In the genomic region with DNA sequence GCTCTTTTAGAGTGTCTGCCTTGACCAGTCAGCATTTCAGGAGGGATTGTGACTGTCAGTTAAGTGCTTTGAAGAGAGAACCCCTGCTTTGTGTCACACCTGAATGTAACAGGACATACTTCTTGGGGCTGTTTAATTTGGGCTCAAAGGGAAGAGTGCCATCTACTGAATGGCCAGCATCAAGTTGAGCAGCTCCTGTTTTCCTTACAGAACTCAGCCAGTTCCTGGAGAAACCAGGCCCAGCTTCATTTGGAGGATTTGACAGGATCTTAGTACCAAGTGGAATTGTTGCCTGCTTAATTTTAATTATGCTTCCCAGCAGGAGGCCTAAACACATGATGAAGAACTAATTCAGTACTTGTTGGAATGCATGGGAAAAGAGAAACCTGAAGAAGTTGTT, we compare ENCODE assay signal across 8 cellular contexts. TPM values are rescaled to one million over a fixed set of nuclear protein-coding genes. Genes with fewer than 3 reads are reported as not detected.
DNase-seq lines count a peak whose midpoint lies in the region; ATAC-seq and TF ChIP-seq lines count a peak whose summit lies in the region.

No MANE protein-coding gene starts in this region.

- ATAC-seq in CD4-positive, alpha-beta T cell (ENCODE audit: poor library complexity) = no peak
- no peak for ATAC-seq in central memory CD8-positive, alpha-beta T cell (replicated peaks; ENCODE audit: extremely low read depth, poor library complexity, severe bottlenecking)
- no peak for ATAC-seq in GM18519 (IDR thresholded peaks at IDR 0.05; ENCODE audit: low FRiP score, unreplicated experiment)
- no peak for ATAC-seq in HG03196 (IDR thresholded peaks at IDR 0.05; ENCODE audit: unreplicated experiment)

- peak overlapping the region; percentile 73 for H3K27ac Mint-ChIP-seq in CD4-positive, alpha-beta T cell
- H3K27ac Mint-ChIP-seq in central memory CD8-positive, alpha-beta T cell (ENCODE audit: low read depth) = peak overlapping the region; percentile 76

- peak overlapping the region; percentile 30 for H3K9ac ChIP-seq in mesenchymal stem cell (ENCODE audit: low read length)

- no peak overlapping the region for H2BK5ac ChIP-seq in mesenchymal stem cell (ENCODE audit: low read depth, low read length, poor library complexity, severe bottlenecking)

- no peaks in the 10 kb centered on the region for H3K27me3 Mint-ChIP-seq in CD4-positive, alpha-beta T cell
- no peaks in the 10 kb centered on the region for H3K27me3 Mint-ChIP-seq in central memory CD8-positive, alpha-beta T cell

- H2BK120ac ChIP-seq in mesenchymal stem cell (ENCODE audit: low read depth, low read length) = no peak overlapping the region

- no peak overlapping the region for H3K18ac ChIP-seq in mesenchymal stem cell (ENCODE audit: low read depth in 1 of 2, low read length in 2 of 2)

- H3K36me3 Mint-ChIP-seq in CD4-positive, alpha-beta T cell (ENCODE audit: low read depth) = peaks cover 47% of the 10 kb centered on the region
- H3K36me3 Mint-ChIP-seq in central memory CD8-positive, alpha-beta T cell (ENCODE audit: insufficient read depth) = peaks cover 13% of the 10 kb centered on the region

- DNase-seq in CD4-positive, alpha-beta T cell = no peak
- DNase-seq in HT1080 (ENCODE audit: low read depth) (peak; percentile 22), mesenchymal stem cell (no peak), NCI-H128 (lab: John Stamatoyannopoulos, UW; ENCODE audit: unreplicated experiment) (no peak)
- no peak for DNase-seq in central memory CD8-positive, alpha-beta T cell (ENCODE audit: low spot score in 2 of 2)
- no peak for DNase-seq in stimulated activated CD8-positive, alpha-beta memory T cell treated with anti-CD3 and anti-CD28 coated beads, Interleukin-4, amount 100 ng/mL, for 48 hours

- H3K4me3 Mint-ChIP-seq in CD4-positive, alpha-beta T cell = peak overlapping the region; percentile 70
- peak overlapping the region; percentile 33 for H3K4me3 Mint-ChIP-seq in central memory CD8-positive, alpha-beta T cell

- CTCF ChIA-PET in CD4-positive, alpha-beta T cell (lab: Charles Lee) = interaction anchor here (1.1 to 2.0 kb wide), 3 partner anchors 9 to 132 kb away, joined by 3 to 8 read pairs (median 4); a partner anchor contains a TSS

- H4K91ac ChIP-seq in mesenchymal stem cell (ENCODE audit: low read length) = no peak overlapping the region

- H3K9me3 Mint-ChIP-seq in CD4-positive, alpha-beta T cell = no peaks in the 10 kb centered on the region
- H3K9me3 Mint-ChIP-seq in central memory CD8-positive, alpha-beta T cell = no peaks in the 10 kb centered on the region

- TF ChIP-seq CTCF in CD4-positive, alpha-beta T cell (IDR thresholded peaks at IDR 0.05) = peak; percentile 35

- no peak overlapping the region for H4K8ac ChIP-seq in mesenchymal stem cell (ENCODE audit: low read length)

- H2AK5ac ChIP-seq in mesenchymal stem cell (ENCODE audit: low read length, severe bottlenecking) = no peak overlapping the region

- no peak overlapping the region for H3K14ac ChIP-seq in mesenchymal stem cell (ENCODE audit: low read length in 2 of 2)

- H2BK15ac ChIP-seq in mesenchymal stem cell (ENCODE audit: low read depth, poor library complexity, severe bottlenecking) = no peak overlapping the region

- H2AFZ ChIP-seq in mesenchymal stem cell (ENCODE audit: low read depth, low read length) = no peak overlapping the region

- no peaks in the 10 kb centered on the region for H3K9me3 ChIP-seq in CD4-positive, alpha-beta T cell (ENCODE audit: control insufficient read depth, low read length)
- H3K9me3 ChIP-seq in mesenchymal stem cell (ENCODE audit: control insufficient read depth, low read length) = no peaks in the 10 kb centered on the region

- H3K4me1 Mint-ChIP-seq in CD4-positive, alpha-beta T cell (ENCODE audit: low read depth) = peaks cover 87% of the 10 kb centered on the region
- peaks cover 74% of the 10 kb centered on the region for H3K4me1 Mint-ChIP-seq in central memory CD8-positive, alpha-beta T cell

- H3K27ac ChIP-seq in CD4-positive, alpha-beta T cell (ENCODE audit: low read depth, low read length) = no peak overlapping the region
- H3K27ac ChIP-seq in mesenchymal stem cell (ENCODE audit: low read length, poor library complexity, severe bottlenecking) = no peak overlapping the region

- intact Hi-C loops in CD4-positive, alpha-beta T cell (cut with DNase I, micrococcal nuclease) = loop anchor here in 1 of 2 experiments (5.0 kb wide), 1 partner anchor 39 kb away; no protein-coding TSS in a partner anchor

- H3K27me3 ChIP-seq in CD4-positive, alpha-beta T cell (ENCODE audit: control insufficient read depth, insufficient read depth, low read length) = no peaks in the 10 kb centered on the region
- no peaks in the 10 kb centered on the region for H3K27me3 ChIP-seq in mesenchymal stem cell (ENCODE audit: control insufficient read depth in 1 of 2, insufficient read depth in 1 of 2, low read length in 2 of 2)

- H3K23ac ChIP-seq in mesenchymal stem cell (ENCODE audit: low read length in 2 of 2) = no peak overlapping the region

- peaks cover 9% of the 10 kb centered on the region for H3K79me1 ChIP-seq in mesenchymal stem cell (replicated peaks; ENCODE audit: low read length, poor library complexity, severe bottlenecking)

- no peak overlapping the region for H3K4me2 ChIP-seq in mesenchymal stem cell (ENCODE audit: low read length, poor library complexity, severe bottlenecking)

- POLR2A ChIA-PET in CD4-positive, alpha-beta T cell (lab: Charles Lee) = interaction anchor here (0.6 to 1.6 kb wide), 2 partner anchors 61 to 142 kb away, joined by 4 to 5 read pairs; no protein-coding TSS in a partner anchor

- no peak overlapping the region for H2BK12ac ChIP-seq in mesenchymal stem cell (ENCODE audit: low read length in 2 of 2)

- H3K4me1 ChIP-seq in mesenchymal stem cell (ENCODE audit: control insufficient read depth, insufficient read depth, low read depth, low read length) = no peaks in the 10 kb centered on the region

- no peak overlapping the region for H3K4ac ChIP-seq in mesenchymal stem cell (ENCODE audit: low read depth in 1 of 2, low read length in 2 of 2)

- no peak overlapping the region for H3K4me3 ChIP-seq in mesenchymal stem cell (ENCODE audit: insufficient read depth in 1 of 2, low read depth in 1 of 2, low read length in 2 of 2)

- H3K36me3 ChIP-seq in mesenchymal stem cell (ENCODE audit: control insufficient read depth in 1 of 2, insufficient read depth in 2 of 2, low read depth in 1 of 2, low read length in 2 of 2) = peaks cover 0 to 7% of the 10 kb centered on the region in 2 experiments

RNA-seq across cellular contexts. Expression of a gene that starts 8.3 kb away (rescaled TPM):
- 100 to 1,000 TPM; 273 to 302 TPM for total RNA-seq in CD4-positive, alpha-beta T cell
- 22.5 and 25.8 TPM in 2 replicates for total RNA-seq in HT1080 (2014; rRNA removed; shearing (Covaris generic))
- 13.5 and 17.0 TPM in 2 replicates for polyA plus RNA-seq in HT1080 (2015; cell fraction: cytosol; rRNA removed)
- polyA plus RNA-seq in HT1080 (2015; cell fraction: nucleus; rRNA removed) = 52.7 and 167 TPM in 2 replicates
- polyA plus RNA-seq in mesenchymal stem cell (2013, experiment 1 of 2) = 75.7 TPM
- polyA plus RNA-seq in mesenchymal stem cell (2013, experiment 2 of 2) = 72.5 TPM

Comparison
In these comparisons a context has a peak if more than half of its experiments do, and no peak if none do; other contexts are left out.
1. RNA of a gene that starts 8.3 kb away (total RNA-seq): 273 to 302 TPM in CD4-positive, alpha-beta T cell; 22.5 to 25.8 TPM in HT1080; every median in the first group is over 10 times any median in the second.